In the genomic region with DNA sequence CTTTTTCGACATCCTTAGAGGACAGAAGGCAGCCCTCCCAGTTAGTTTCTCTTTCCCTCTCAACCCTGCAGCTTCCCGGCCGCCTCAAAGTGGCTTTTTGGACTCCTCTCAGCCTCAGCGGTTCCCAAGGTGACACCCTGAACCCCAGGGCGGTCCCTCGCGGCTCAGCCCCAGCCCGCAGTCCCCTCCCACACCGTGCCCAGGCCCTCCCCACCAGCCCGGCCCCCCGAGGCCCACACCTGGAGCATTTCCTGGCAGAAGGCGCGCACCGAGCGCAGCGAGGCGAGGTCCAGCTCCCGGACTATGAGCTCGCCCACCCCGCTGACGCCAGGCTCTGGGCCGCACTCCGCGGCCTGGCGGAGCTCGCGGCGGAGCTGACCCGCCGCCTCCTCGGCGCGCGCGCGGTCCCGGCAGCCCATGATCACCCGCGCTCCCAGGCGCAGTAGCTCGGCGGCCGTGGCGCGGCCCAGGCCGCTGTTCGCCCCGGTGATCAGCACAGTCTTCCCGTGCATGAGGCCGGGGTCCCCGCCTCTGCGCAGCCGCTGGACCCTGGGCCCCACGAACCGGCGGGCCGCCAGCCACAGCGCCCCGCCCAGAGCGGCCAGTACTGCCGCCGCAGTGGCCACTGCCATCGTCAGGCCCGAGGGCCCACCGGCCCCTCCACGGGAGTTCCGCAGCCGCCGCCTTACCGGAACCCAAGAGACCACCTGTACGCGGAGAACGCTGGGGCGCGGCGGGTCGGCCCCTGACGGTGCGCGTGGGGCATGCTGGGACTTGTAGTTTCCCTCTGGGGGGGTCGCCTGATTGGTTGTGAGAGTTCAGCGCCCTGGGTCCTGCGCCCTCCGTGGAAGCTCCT, we compare ENCODE assay signal across 8 cellular contexts. TPM values are rescaled to one million over a fixed set of nuclear protein-coding genes. Genes with fewer than 3 reads are reported as not detected.
DNase-seq lines count a peak whose midpoint lies in the region; ATAC-seq and TF ChIP-seq lines count a peak whose summit lies in the region.

TSS of gene RDH14 (minus strand) at position 713 of the 856 bp plus-strand sequence. CDS start at position 632, 81 bp downstream.

- peaks cover 24% of the 10 kb centered on the region for H3K36me3 Mint-ChIP-seq in activated CD4-positive, alpha-beta memory T cell treated with anti-CD3 and anti-CD28 coated beads for 36 hours

- peaks cover 33% of the 10 kb centered on the region for H3K4me1 Mint-ChIP-seq in activated CD4-positive, alpha-beta memory T cell treated with anti-CD3 and anti-CD28 coated beads for 36 hours (ENCODE audit: low read depth)

- peaks cover 0 to 16% (median 5%) of the 10 kb centered on the region in 4 donors for H3K36me3 ChIP-seq in liver (ENCODE audit: control insufficient read depth in 4 of 4, insufficient read depth in 3 of 4, low read depth in 1 of 4, low read length in 3 of 4)

- H3K4me3 ChIP-seq in dorsolateral prefrontal cortex (peak within 1 kb of the TSS; percentile 51 to 99 (median 83)), liver (ENCODE audit: low read depth in 1 of 3, low read length in 3 of 3) (peak within 1 kb of the TSS; percentile 91 to 94 (median 93))

- POLR2A ChIA-PET in activated CD4-positive, alpha-beta memory T cell treated with anti-CD3 and anti-CD28 coated beads for 36 hours (lab: Charles Lee): interaction anchor here (1.0 to 2.2 kb wide), 6 partner anchors 7 to 1340 kb away, joined by 3 to 9 read pairs (median 5); no protein-coding TSS in a partner anchor

- H3K27ac ChIP-seq in dorsolateral prefrontal cortex: peak within 1 kb of the TSS in 58 of 59 donors; percentile 61 to 97 (median 91)
- H3K27ac ChIP-seq in liver (ENCODE audit: low read depth in 1 of 2, low read length in 2 of 2): peak within 1 kb of the TSS; percentile 98 to 99

- H3K27me3 Mint-ChIP-seq in activated CD4-positive, alpha-beta memory T cell treated with anti-CD3 and anti-CD28 coated beads for 36 hours: no peaks in the 10 kb centered on the region

- peak; percentile 22 to 56 for TF ChIP-seq RAD21 in liver (IDR thresholded peaks at IDR 0.05)

- no peaks in the 10 kb centered on the region for H3K27me3 ChIP-seq in dorsolateral prefrontal cortex
- no peaks in the 10 kb centered on the region for H3K27me3 ChIP-seq in liver (ENCODE audit: control insufficient read depth in 4 of 4, insufficient read depth in 4 of 4, low read length in 3 of 4)

- WGBS in liver: under 1% methylated on average over 84 of the region's 84 CpGs

- no peaks in the 10 kb centered on the region for H3K9me3 ChIP-seq in liver (ENCODE audit: control insufficient read depth in 4 of 4, low read length in 3 of 4)

- H3K4me1 ChIP-seq in liver (ENCODE audit: control insufficient read depth in 4 of 4, insufficient read depth in 4 of 4, low read length in 3 of 4): peaks cover 4 to 25% (median 10%) of the 10 kb centered on the region in 4 donors

- H3K9ac ChIP-seq in liver (ENCODE audit: low read depth in 1 of 2, low read length in 2 of 2): peak within 1 kb of the TSS; percentile 89 to 94

- DNase-seq in CD1c-positive myeloid dendritic cell (ENCODE audit: extremely low spot score) (peak; percentile 87), NCI-H82 treated with DMSO at 0.1 percent for 48 hours (lab: John Stamatoyannopoulos, UW; ENCODE audit: unreplicated experiment) (peak; percentile 89), dorsolateral prefrontal cortex (peak; percentile 92 to 97 (median 96))
- DNase-seq in activated CD4-positive, alpha-beta memory T cell treated with anti-CD3 and anti-CD28 coated beads for 36 hours: peak; percentile 94
- DNase-seq in stimulated activated CD4-positive, alpha-beta T cell treated with anti-CD3 and anti-CD28 coated beads, Interleukin-4, amount 100 ng/mL, for 24 hours: peak; percentile 92

- peak within 1 kb of the TSS; percentile 90 for H3K4me3 Mint-ChIP-seq in activated CD4-positive, alpha-beta memory T cell treated with anti-CD3 and anti-CD28 coated beads for 36 hours

- ATAC-seq in GM19438 (IDR thresholded peaks at IDR 0.05; ENCODE audit: low read depth, unreplicated experiment): peak; percentile 95
- peak; percentile 96 for ATAC-seq in HG03575 (IDR thresholded peaks at IDR 0.05; ENCODE audit: extremely low read depth, insufficient number of reproducible peaks, low FRiP score, unreplicated experiment)

- intact Hi-C loops in activated CD4-positive, alpha-beta memory T cell treated with anti-CD3 and anti-CD28 coated beads for 36 hours (cut with micrococcal nuclease): loop anchor here (1.0 to 5.0 kb wide), 5 partner anchors 15 to 1340 kb away; partner anchors contain the start of gene SMC6
- intact Hi-C loops in dorsolateral prefrontal cortex (cut with DNase I): loop anchor here (5.0 kb wide), 3 partner anchors 787 to 1492 kb away; partner anchors contain the start of gene LAPTM4A (in 1 of the 2)

- no peaks in the 10 kb centered on the region for H3K9me3 Mint-ChIP-seq in activated CD4-positive, alpha-beta memory T cell treated with anti-CD3 and anti-CD28 coated beads for 36 hours

- TF ChIP-seq CTCF in dorsolateral prefrontal cortex (IDR thresholded peaks at IDR 0.05 in 54 of 56, conservative IDR thresholded peaks at IDR 0.05 in 2 of 56; ENCODE audit: low read depth in 1 of 56, partially characterized antibody in 56 of 56): peak in 31 of 56 donors; percentile 5 to 52 (median 29)
- no peak for TF ChIP-seq CTCF in liver (IDR thresholded peaks at IDR 0.05; ENCODE audit: low read depth, low read length, missing input control)

- H3K27ac Mint-ChIP-seq in activated CD4-positive, alpha-beta memory T cell treated with anti-CD3 and anti-CD28 coated beads for 36 hours: peak within 1 kb of the TSS; percentile 89

- CTCF ChIA-PET in activated CD4-positive, alpha-beta memory T cell treated with anti-CD3 and anti-CD28 coated beads for 36 hours (lab: Charles Lee): interaction anchor here (1.3 kb wide), 1 partner anchor 10 kb away, joined by 3 read pairs; no protein-coding TSS in a partner anchor

TF ChIP-seq in liver, 16 proteins besides CTCF, POLR2A, EP300 and RAD21:
- TF ChIP-seq, protein P1, sequence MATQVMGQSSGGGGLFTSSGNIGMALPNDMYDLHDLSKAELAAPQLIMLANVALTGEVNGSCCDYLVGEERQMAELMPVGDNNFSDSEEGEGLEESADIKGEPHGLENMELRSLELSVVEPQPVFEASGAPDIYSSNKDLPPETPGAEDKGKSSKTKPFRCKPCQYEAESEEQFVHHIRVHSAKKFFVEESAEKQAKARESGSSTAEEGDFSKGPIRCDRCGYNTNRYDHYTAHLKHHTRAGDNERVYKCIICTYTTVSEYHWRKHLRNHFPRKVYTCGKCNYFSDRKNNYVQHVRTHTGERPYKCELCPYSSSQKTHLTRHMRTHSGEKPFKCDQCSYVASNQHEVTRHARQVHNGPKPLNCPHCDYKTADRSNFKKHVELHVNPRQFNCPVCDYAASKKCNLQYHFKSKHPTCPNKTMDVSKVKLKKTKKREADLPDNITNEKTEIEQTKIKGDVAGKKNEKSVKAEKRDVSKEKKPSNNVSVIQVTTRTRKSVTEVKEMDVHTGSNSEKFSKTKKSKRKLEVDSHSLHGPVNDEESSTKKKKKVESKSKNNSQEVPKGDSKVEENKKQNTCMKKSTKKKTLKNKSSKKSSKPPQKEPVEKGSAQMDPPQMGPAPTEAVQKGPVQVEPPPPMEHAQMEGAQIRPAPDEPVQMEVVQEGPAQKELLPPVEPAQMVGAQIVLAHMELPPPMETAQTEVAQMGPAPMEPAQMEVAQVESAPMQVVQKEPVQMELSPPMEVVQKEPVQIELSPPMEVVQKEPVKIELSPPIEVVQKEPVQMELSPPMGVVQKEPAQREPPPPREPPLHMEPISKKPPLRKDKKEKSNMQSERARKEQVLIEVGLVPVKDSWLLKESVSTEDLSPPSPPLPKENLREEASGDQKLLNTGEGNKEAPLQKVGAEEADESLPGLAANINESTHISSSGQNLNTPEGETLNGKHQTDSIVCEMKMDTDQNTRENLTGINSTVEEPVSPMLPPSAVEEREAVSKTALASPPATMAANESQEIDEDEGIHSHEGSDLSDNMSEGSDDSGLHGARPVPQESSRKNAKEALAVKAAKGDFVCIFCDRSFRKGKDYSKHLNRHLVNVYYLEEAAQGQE (IDR thresholded peaks at IDR 0.05): peak; percentile 4
- TF ChIP-seq MAX (IDR thresholded peaks at IDR 0.05) (no peak), YY1 (IDR thresholded peaks at IDR 0.05) (peak; percentile 13), ZBTB33 (IDR thresholded peaks at IDR 0.05) (no peak), NR2F2 (IDR thresholded peaks at IDR 0.05) (no peak), HNF4G (IDR thresholded peaks at IDR 0.05) (no peak), GABPA (IDR thresholded peaks at IDR 0.05 in 1 of 2, conservative IDR thresholded peaks at IDR 0.05 in 1 of 2) (peak in 1 of 2 donors; percentile 8), RXRA (IDR thresholded peaks at IDR 0.05) (peak; percentile 68 to 72), EGR1 (IDR thresholded peaks at IDR 0.05; ENCODE audit: low read depth in 2 of 2) (no peak), SP1 (IDR thresholded peaks at IDR 0.05) (peak; percentile 60), HNF4A (conservative IDR thresholded peaks at IDR 0.05) (peak; percentile 66 to 81)
- TF ChIP-seq, protein P2, sequence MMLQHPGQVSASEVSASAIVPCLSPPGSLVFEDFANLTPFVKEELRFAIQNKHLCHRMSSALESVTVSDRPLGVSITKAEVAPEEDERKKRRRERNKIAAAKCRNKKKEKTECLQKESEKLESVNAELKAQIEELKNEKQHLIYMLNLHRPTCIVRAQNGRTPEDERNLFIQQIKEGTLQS (IDR thresholded peaks at IDR 0.05): no peak

RNA-seq across cellular contexts. Expression of gene RDH14, which starts in this region (rescaled TPM):
- 10 to 100 TPM; 14.1 to 14.4 TPM for total RNA-seq in activated CD4-positive, alpha-beta memory T cell treated with anti-CD3 and anti-CD28 coated beads for 36 hours
- total RNA-seq in dorsolateral prefrontal cortex (10 to 100 TPM; 10.3 to 25.2 (median 17.9) TPM), liver (10 to 100 TPM; 13.3 to 17.4 TPM)
- 10 to 100 TPM; 13.7 to 23.9 TPM for polyA plus RNA-seq in liver

Comparison
In these comparisons a context has a peak if more than half of its experiments do, and no peak if none do; other contexts are left out.
1. Peak in every context shown above with its lines: DNase-seq, ATAC-seq, H3K4me3 ChIP-seq and H3K27ac ChIP-seq.